8 cellular contexts compared by ENCODE assay signal in the genomic region with DNA sequence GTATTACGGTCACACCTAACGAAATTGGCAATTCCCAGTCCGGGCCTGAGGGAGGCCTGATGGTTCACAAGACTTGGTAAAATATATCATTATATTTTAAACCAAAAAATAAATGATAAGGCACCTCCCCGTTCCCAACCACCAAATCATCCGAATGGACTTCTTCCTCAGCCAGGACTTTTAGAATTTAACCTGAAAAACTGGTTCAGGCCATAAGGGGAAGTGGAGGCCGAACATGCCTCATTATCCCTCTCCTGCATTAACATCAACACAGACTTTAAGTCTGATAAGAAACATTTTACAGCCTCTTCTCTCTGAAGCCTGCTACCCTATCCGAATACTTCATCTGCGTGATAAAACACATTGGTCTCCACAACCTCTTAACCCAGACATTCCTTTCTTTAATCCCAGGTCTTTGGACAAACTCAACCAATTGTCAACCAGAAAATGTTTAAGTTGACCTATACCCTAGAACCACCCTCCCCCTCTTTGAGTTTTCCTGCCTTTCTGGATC. TPM values are rescaled to one million over a fixed set of nuclear protein-coding genes. Genes with fewer than 3 reads are reported as not detected.
DNase-seq lines count a peak whose midpoint lies in the region; ATAC-seq, FAIRE-seq and TF ChIP-seq lines count a peak whose summit lies in the region.

No MANE protein-coding gene starts in this region.

- H3K9me3 Mint-ChIP-seq in activated CD4-positive, alpha-beta memory T cell treated with anti-CD3 and anti-CD28 coated beads for 36 hours, result no peaks in the 10 kb centered on the region
- peaks cover 3% of the 10 kb centered on the region for H3K9me3 Mint-ChIP-seq in stimulated activated effector memory CD8-positive, alpha-beta T cell treated with anti-CD3 and anti-CD28 coated beads, Interleukin-12 subunit alpha, Interleukin-12 subunit beta, amount 100 ng/mL, for 72 hours

- CTCF ChIA-PET in activated CD4-positive, alpha-beta memory T cell treated with anti-CD3 and anti-CD28 coated beads for 36 hours (lab: Charles Lee), result interaction anchor here (1.6 kb wide), 1 partner anchor 11 kb away, joined by 11 read pairs; no protein-coding TSS in a partner anchor

- no peak for TF ChIP-seq POLR2A in H54 (IDR thresholded peaks at IDR 0.05; ENCODE audit: low read depth, low read length)

- peak overlapping the region; percentile 85 for H3K4me3 Mint-ChIP-seq in activated CD4-positive, alpha-beta memory T cell treated with anti-CD3 and anti-CD28 coated beads for 36 hours
- H3K4me3 Mint-ChIP-seq in stimulated activated effector memory CD8-positive, alpha-beta T cell treated with anti-CD3 and anti-CD28 coated beads, Interleukin-12 subunit alpha, Interleukin-12 subunit beta, amount 100 ng/mL, for 72 hours, result peak overlapping the region; percentile 90

- DNase-seq in HL-60 (ENCODE audit: low read depth in 1 of 2, low spot score in 1 of 2) (no peak), H54 (ENCODE audit: insufficient read length, low spot score) (no peak)
- no peak for DNase-seq in activated CD4-positive, alpha-beta memory T cell treated with anti-CD3 and anti-CD28 coated beads for 36 hours
- peak in 1 of 2 donors; percentile 46 for DNase-seq in stimulated activated effector memory CD8-positive, alpha-beta T cell treated with anti-CD3 and anti-CD28 coated beads, Interleukin-12 subunit alpha, Interleukin-12 subunit beta, amount 100 ng/mL, for 72 hours (ENCODE audit: low spot score in 2 of 2)
- no peak for DNase-seq in stimulated activated CD4-positive, alpha-beta T cell treated with anti-CD3 and anti-CD28 coated beads, Interleukin-2, amount 100 ng/mL, for 48 hours

- peak overlapping the region; percentile 57 for H3K27ac Mint-ChIP-seq in activated CD4-positive, alpha-beta memory T cell treated with anti-CD3 and anti-CD28 coated beads for 36 hours
- peak overlapping the region; percentile 77 for H3K27ac Mint-ChIP-seq in stimulated activated effector memory CD8-positive, alpha-beta T cell treated with anti-CD3 and anti-CD28 coated beads, Interleukin-12 subunit alpha, Interleukin-12 subunit beta, amount 100 ng/mL, for 72 hours

- H3K27ac ChIP-seq in HL-60 (replicated peaks), result peak overlapping the region; percentile 35; the same call in 1 of the 2 replicates

- no peaks in the 10 kb centered on the region for H3K27me3 ChIP-seq in HL-60 (ENCODE audit: insufficient read depth, poor library complexity, severe bottlenecking)

- H3K27me3 Mint-ChIP-seq in activated CD4-positive, alpha-beta memory T cell treated with anti-CD3 and anti-CD28 coated beads for 36 hours, result no peaks in the 10 kb centered on the region

- POLR2A ChIA-PET in activated CD4-positive, alpha-beta memory T cell treated with anti-CD3 and anti-CD28 coated beads for 36 hours (lab: Charles Lee), result interaction anchor here (0.9 to 1.1 kb wide), 2 partner anchors 8 to 94 kb away, joined by 3 to 4 read pairs; no protein-coding TSS in a partner anchor

- no peak for FAIRE-seq in H54 (lab: Jason Lieb, UNC)

- no peak for TF ChIP-seq CTCF in HL-60 (IDR thresholded peaks at IDR 0.05; ENCODE audit: insufficient read depth, low read length)

- peaks cover 7% of the 10 kb centered on the region for H3K36me3 Mint-ChIP-seq in activated CD4-positive, alpha-beta memory T cell treated with anti-CD3 and anti-CD28 coated beads for 36 hours
- H3K36me3 Mint-ChIP-seq in stimulated activated effector memory CD8-positive, alpha-beta T cell treated with anti-CD3 and anti-CD28 coated beads, Interleukin-12 subunit alpha, Interleukin-12 subunit beta, amount 100 ng/mL, for 72 hours, result peaks cover 6% of the 10 kb centered on the region

- intact Hi-C loops in activated CD4-positive, alpha-beta memory T cell treated with anti-CD3 and anti-CD28 coated beads for 36 hours (cut with micrococcal nuclease), result loop anchor here (2.0 kb wide), 2 partner anchors 94 to 392 kb away; no protein-coding TSS in a partner anchor

- peaks cover 19% of the 10 kb centered on the region for H3K4me1 Mint-ChIP-seq in activated CD4-positive, alpha-beta memory T cell treated with anti-CD3 and anti-CD28 coated beads for 36 hours (ENCODE audit: low read depth)
- H3K4me1 Mint-ChIP-seq in stimulated activated effector memory CD8-positive, alpha-beta T cell treated with anti-CD3 and anti-CD28 coated beads, Interleukin-12 subunit alpha, Interleukin-12 subunit beta, amount 100 ng/mL, for 72 hours, result peaks cover 24% of the 10 kb centered on the region

- ATAC-seq in stimulated activated effector memory CD8-positive, alpha-beta T cell treated with anti-CD3 and anti-CD28 coated beads, Interleukin-12 subunit alpha, Interleukin-12 subunit beta, amount 100 ng/mL, for 72 hours, result no peak
- ATAC-seq in GM21526 (IDR thresholded peaks at IDR 0.05; ENCODE audit: low FRiP score, unreplicated experiment) (no peak), HG03432 (IDR thresholded peaks at IDR 0.05; ENCODE audit: unreplicated experiment) (no peak)

- H3K4me3 ChIP-seq in HL-60 (replicated peaks; ENCODE audit: insufficient read depth, low read length) (no peak overlapping the region; the same call in 1 of the 2 replicates), iPS-11a (ENCODE audit: low read depth, low read length) (peak overlapping the region; percentile 50)

RNA-seq across cellular contexts. Expression of gene SLC41A3, which starts 0.8 kb away (rescaled TPM):
- total RNA-seq in activated CD4-positive, alpha-beta memory T cell treated with anti-CD3 and anti-CD28 coated beads for 36 hours, result 10 to 100 TPM; 26.3 to 27.3 TPM
